10 cellular contexts compared by ENCODE assay signal in genomic region chr3:112634786-112635541, GRCh38. TPM values are rescaled to one million over a fixed set of nuclear protein-coding genes. Genes with fewer than 3 reads are reported as not detected.
DNase-seq lines count a peak whose midpoint lies in the region; ATAC-seq, FAIRE-seq and TF ChIP-seq lines count a peak whose summit lies in the region.
"Had no signal": no experiment of that assay in that cellular context is flagged by ENCODE, and none has a peak within 500 bp of the region (broad histone marks: within the 10 kb centered on the region; RNA-seq: fewer than 3 reads in every experiment).

No MANE protein-coding gene starts in this region.

- H3K36me3 ChIP-seq in esophagus muscularis mucosa (no peaks in the 10 kb centered on the region), sigmoid colon (no peaks in the 10 kb centered on the region)

- H3K36me3 Mint-ChIP-seq in CD14-positive monocyte: no peaks in the 10 kb centered on the region
- H3K36me3 Mint-ChIP-seq: T-cell had no signal

- H3K27ac ChIP-seq in esophagus muscularis mucosa (replicated peaks in 1 of 4) (peak overlapping the region; percentile 83 to 84 (median 83)), sigmoid colon (peak overlapping the region; percentile 80 to 86 (median 84))

- H3K9me3 ChIP-seq in esophagus muscularis mucosa: no peaks in the 10 kb centered on the region
- H3K9me3 ChIP-seq in sigmoid colon: no peaks in the 10 kb centered on the region

- no peaks in the 10 kb centered on the region for H3K27me3 ChIP-seq in esophagus muscularis mucosa
- H3K27me3 ChIP-seq in sigmoid colon: no peaks in the 10 kb centered on the region

- 56% methylated on average over 4 of the region's 4 CpGs for WGBS in esophagus muscularis mucosa
- WGBS in sigmoid colon, 2 donors: 76 to 89% methylated on average over 4 of the region's 4 CpGs

- H3K27me3 Mint-ChIP-seq in CD14-positive monocyte (ENCODE audit: low read depth in 3 of 3): peaks cover 1 to 5% (median 1%) of the 10 kb centered on the region in 3 donors
- H3K27me3 Mint-ChIP-seq: T-cell had no signal

- no peak overlapping the region for H3K4me3 Mint-ChIP-seq in CD14-positive monocyte
- H3K4me3 Mint-ChIP-seq: T-cell had no signal

- peak overlapping the region; percentile 49 to 57 (median 56) for H3K4me3 ChIP-seq in esophagus muscularis mucosa
- H3K4me3 ChIP-seq in sigmoid colon: peak overlapping the region in 2 of 4 donors; percentile 22 to 51

- TF ChIP-seq POLR2A in esophagus muscularis mucosa (IDR thresholded peaks at IDR 0.05; ENCODE audit: low read depth) (no peak), sigmoid colon (IDR thresholded peaks at IDR 0.05) (no peak)

- ATAC-seq in HG02642 (IDR thresholded peaks at IDR 0.05; ENCODE audit: poor library complexity, unreplicated experiment): no peak
- ATAC-seq in activated CD4-positive, CD25-positive, alpha-beta regulatory T cell treated with anti-CD3 and anti-CD28 coated beads, Interleukin-2, amount 50 U/mL, for 24 hours: no peak
- ATAC-seq: T-cell had no signal

- peak; percentile 63 for FAIRE-seq in GM19239 (lab: Jason Lieb, UNC)

- intact Hi-C loops in esophagus muscularis mucosa (cut with DNase I): loop anchor here (5.0 kb wide), 2 partner anchors 53 to 73 kb away; partner anchors contain the start of genes ATG3 and SLC35A5
- intact Hi-C loops in sigmoid colon (cut with DNase I): loop anchor here (5.0 to 10.0 kb wide), 4 partner anchors 73 to 770 kb away; partner anchors contain the start of genes ATG3 and SLC35A5
- intact Hi-C loops in CD14-positive monocyte (cut with micrococcal nuclease): no loop called here

- TF ChIP-seq CTCF in esophagus muscularis mucosa (IDR thresholded peaks at IDR 0.05) (no peak), sigmoid colon (IDR thresholded peaks at IDR 0.05) (no peak), CD14-positive monocyte (IDR thresholded peaks at IDR 0.05) (no peak)

- H3K27ac Mint-ChIP-seq in CD14-positive monocyte: no peak overlapping the region
- H3K27ac Mint-ChIP-seq: T-cell had no signal

- H3K4me1 ChIP-seq in esophagus muscularis mucosa (peaks cover 18 to 100% (median 93%) of the 10 kb centered on the region in 4 donors), sigmoid colon (peaks cover 2 to 97% (median 87%) of the 10 kb centered on the region in 4 donors)

- H3K4me1 Mint-ChIP-seq in CD14-positive monocyte: peaks cover 10% of the 10 kb centered on the region

- TF ChIP-seq EP300 in esophagus muscularis mucosa (IDR thresholded peaks at IDR 0.05) (no peak), sigmoid colon (IDR thresholded peaks at IDR 0.05) (no peak)

- no peak for DNase-seq in GM19239 (ENCODE audit: insufficient read length, low spot score)
- DNase-seq in NCI-H2107 treated with DMSO at 0.1 percent for 48 hours (lab: John Stamatoyannopoulos, UW; ENCODE audit: unreplicated experiment): peak; percentile 97
- DNase-seq in esophagus muscularis mucosa (ENCODE audit: extremely low spot score): no peak
- no peak for DNase-seq in sigmoid colon
- DNase-seq in CD14-positive monocyte (ENCODE audit: low spot score): no peak
- no peak for DNase-seq in DMS114 treated with DMSO at 0.1 percent for 48 hours (lab: John Stamatoyannopoulos, UW; ENCODE audit: unreplicated experiment)
- DNase-seq: activated CD8-positive, alpha-beta memory T cell treated with anti-CD3 and anti-CD28 coated beads, Interleukin-2, amount 50 U/mL, for 4 hours; T-cell had no signal

- H3K9me3 Mint-ChIP-seq in CD14-positive monocyte: no peaks in the 10 kb centered on the region
- H3K9me3 Mint-ChIP-seq: T-cell had no signal

RNA-seq across cellular contexts. Expression of gene CCDC80, which starts 6.0 kb away (rescaled TPM):
- 100 to 1,000 TPM in 2 of 4 donors, 10 to 100 TPM in 2; 34.7 to 213 (median 127) TPM for total RNA-seq in esophagus muscularis mucosa
- 100 to 1,000 TPM in 1 of 4 donors, 10 to 100 TPM in 3; 18.8 to 201 (median 43.8) TPM for total RNA-seq in sigmoid colon
- polyA plus RNA-seq in sigmoid colon: 10 to 100 TPM in 2 of 3 donors, 1 to 10 TPM in 1; 1.8 to 30.0 (median 12.1) TPM
- under 1 TPM in 1 of 2 donors, not detected in 1; 0.05 TPM for polyA plus RNA-seq in CD14-positive monocyte

Comparison
In these comparisons a context has a peak if more than half of its experiments do, and no peak if none do; other contexts are left out.
1. intact Hi-C loops: an anchor here in esophagus muscularis mucosa (5.0 kb wide) and sigmoid colon (5.0 to 10.0 kb wide); none called in CD14-positive monocyte.